ENCODE assay signal across 8 cellular contexts in genomic region chr11:112355726-112356125, GRCh38.
DNase-seq lines count a peak whose midpoint lies in the region; ATAC-seq and TF ChIP-seq lines count a peak whose summit lies in the region.

No MANE protein-coding gene starts in this region.

- no peak overlapping the region for H3K27ac Mint-ChIP-seq in GM23338

- peaks cover 1% of the 10 kb centered on the region for H3K27me3 Mint-ChIP-seq in GM23338 (ENCODE audit: insufficient read depth, low read depth, poor library complexity)

- peaks cover 3% of the 10 kb centered on the region; the same call in 1 of the 3 replicates for H3K4me1 Mint-ChIP-seq in GM23338

- TF ChIP-seq POLR2A in GM18505 (IDR thresholded peaks at IDR 0.05; ENCODE audit: borderline replicate concordance, extremely low read depth, insufficient read depth, insufficient read length) = no peak

- H4K20me1 ChIP-seq in GM23338 (replicated peaks; ENCODE audit: insufficient read depth) (no peaks in the 10 kb centered on the region), fibroblast of lung (ENCODE audit: control insufficient read depth, extremely low read depth, insufficient read depth, low read length) (no peaks in the 10 kb centered on the region)

- H3K79me2 ChIP-seq in GM23338 (replicated peaks; ENCODE audit: insufficient read depth) = no peaks in the 10 kb centered on the region
- no peaks in the 10 kb centered on the region for H3K79me2 ChIP-seq in fibroblast of lung (ENCODE audit: control insufficient read depth, insufficient read depth, low read length)

- no peak overlapping the region for H3K9ac ChIP-seq in fibroblast of lung (ENCODE audit: insufficient read depth, low read length)

- H3K27ac ChIP-seq in GM23338 (ENCODE audit: low read depth) (no peak overlapping the region), fibroblast of lung (ENCODE audit: insufficient read depth, low read length) (no peak overlapping the region)

- H3K9me3 Mint-ChIP-seq in GM23338 = no peaks in the 10 kb centered on the region

- in situ Hi-C loops in ACHN (cut with HindIII; ENCODE audit: low pct_ligation_motif_present, low pct_unique_long_range_greater_than_20kb, low sequenced_read_pairs) = no loop called here

- no peaks in the 10 kb centered on the region for H3K9me3 ChIP-seq in fibroblast of lung (ENCODE audit: control insufficient read depth, insufficient read depth, low read depth, low read length)

- no peaks in the 10 kb centered on the region; the same call in 1 of the 2 replicates for H3K9me2 ChIP-seq in GM23338 (ENCODE audit: insufficient read depth)

- H2AFZ ChIP-seq in GM23338 (peak overlapping the region; percentile 43; the same call in 1 of the 2 replicates), fibroblast of lung (ENCODE audit: low read length) (no peak overlapping the region)

- H3K36me3 Mint-ChIP-seq in GM23338 (ENCODE audit: low read depth) = no peaks in the 10 kb centered on the region

- H3K4me2 ChIP-seq in GM23338 (no peak overlapping the region), fibroblast of lung (ENCODE audit: extremely low read depth, insufficient read depth, low read length) (no peak overlapping the region)

- H3K36me3 ChIP-seq in GM23338 (ENCODE audit: insufficient read depth) (no peaks in the 10 kb centered on the region), fibroblast of lung (ENCODE audit: control insufficient read depth, insufficient read depth, low read length) (no peaks in the 10 kb centered on the region)

- peak; percentile 41 for DNase-seq in ACHN
- DNase-seq in GM23338 (ENCODE audit: low spot score) = peak; percentile 63
- DNase-seq in NCI-H748 (lab: John Stamatoyannopoulos, UW; ENCODE audit: unreplicated experiment) = peak; percentile 82
- peak; percentile 12 to 19 for DNase-seq in fibroblast of lung (ENCODE audit: low read depth in 2 of 2)

- peak; percentile 76 for ATAC-seq in GM23338
- no peak for ATAC-seq in HG03095 (IDR thresholded peaks at IDR 0.05; ENCODE audit: unreplicated experiment)
- no peak for ATAC-seq in GM18517 (IDR thresholded peaks at IDR 0.05; ENCODE audit: unreplicated experiment)
- ATAC-seq in GM18505 (IDR thresholded peaks at IDR 0.05; ENCODE audit: unreplicated experiment) = no peak
- ATAC-seq in GM19455 (IDR thresholded peaks at IDR 0.05; ENCODE audit: unreplicated experiment) = no peak

- H3K4me3 ChIP-seq in GM23338 = no peak overlapping the region
- no peak overlapping the region for H3K4me3 ChIP-seq in fibroblast of lung (replicated peaks in 1 of 4; ENCODE audit: control extremely low read depth in 1 of 4, insufficient read depth in 1 of 4, low read depth in 3 of 4, low read length in 4 of 4)

- H3K4me1 ChIP-seq in GM23338 (ENCODE audit: insufficient read depth) = no peaks in the 10 kb centered on the region
- no peaks in the 10 kb centered on the region for H3K4me1 ChIP-seq in fibroblast of lung (ENCODE audit: control insufficient read depth, extremely low read depth, insufficient read depth, low read length)

- TF ChIP-seq CTCF in GM23338 (conservative IDR thresholded peaks at IDR 0.05; ENCODE audit: low read depth in 2 of 2) (peak; percentile 20 to 56; a peak in 3 of 4 replicates), fibroblast of lung (conservative IDR thresholded peaks at IDR 0.05 in 1 of 2, IDR thresholded peaks at IDR 0.05 in 1 of 2; ENCODE audit: low read depth in 1 of 2, low read length in 2 of 2) (peak; percentile 10 to 37)

- no peaks in the 10 kb centered on the region for H3K27me3 ChIP-seq in GM23338 (ENCODE audit: insufficient read depth)
- H3K27me3 ChIP-seq in fibroblast of lung (ENCODE audit: control insufficient read depth, insufficient read depth, low read length) = no peaks in the 10 kb centered on the region

- H3F3A ChIP-seq in GM23338 (replicated peaks; ENCODE audit: low read depth) = no peaks in the 10 kb centered on the region

- H3K4me3 Mint-ChIP-seq in GM23338 = no peak overlapping the region

TF ChIP-seq in GM23338, 12 proteins besides CTCF, POLR2A, EP300 and RAD21 (continues in another document):
- no peak for TF ChIP-seq EZH2 (IDR thresholded peaks at IDR 0.05; ENCODE audit: low read depth, unreplicated experiment)
- no peak for TF ChIP-seq EZH2phosphoT487 (IDR thresholded peaks at IDR 0.05; ENCODE audit: unreplicated experiment)
- TF ChIP-seq NANOG (IDR thresholded peaks at IDR 0.05; ENCODE audit: borderline replicate concordance) = no peak
- TF ChIP-seq ZNF331 (CRISPR knock-in tag; IDR thresholded peaks at IDR 0.05; ENCODE audit: low read depth) = no peak
- no peak for TF ChIP-seq ZNF462 (CRISPR knock-in tag; IDR thresholded peaks at IDR 0.05)
- TF ChIP-seq REST (IDR thresholded peaks at IDR 0.05; ENCODE audit: unreplicated experiment) = no peak

Comparison
In these comparisons a context has a peak if more than half of its experiments do, and no peak if none do; other contexts are left out.
1. DNase-seq: peak in every context shown above with its lines; median percentile 82 in NCI-H748; 63 in GM23338; 41 in ACHN; 16 in fibroblast of lung.